ENCODE assay signal across 15 cellular contexts in the genomic region with DNA sequence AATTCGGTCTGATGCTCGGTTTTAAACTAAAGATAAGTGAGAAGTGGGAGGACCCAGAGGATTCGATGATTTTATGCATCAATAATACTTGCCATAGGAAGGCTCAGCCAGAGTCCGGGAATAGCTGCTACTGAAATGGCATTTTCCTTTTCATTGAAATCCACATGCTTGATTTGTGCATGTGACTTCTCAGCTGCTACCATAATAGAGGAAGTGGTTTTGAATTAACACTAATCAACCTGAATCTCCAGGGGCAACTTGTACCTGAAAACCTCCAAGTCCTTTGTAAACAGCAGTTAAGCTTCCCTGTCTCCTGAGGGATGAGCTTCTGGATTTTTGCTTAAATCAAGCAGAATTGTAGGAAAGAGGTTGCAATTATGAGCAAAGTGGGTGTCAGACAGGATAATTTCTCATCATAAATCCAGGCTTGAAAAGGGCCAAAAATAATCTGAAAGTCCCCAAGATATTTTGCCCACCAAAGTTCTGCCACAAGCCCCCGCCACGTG.
A peak's percentile ranks its signal among the peaks of the same experiment; 100 is the strongest.
DNase-seq lines count a peak whose midpoint lies in the region; ATAC-seq and TF ChIP-seq lines count a peak whose summit lies in the region.
"Had no signal": no experiment of that assay in that cellular context is flagged by ENCODE, and none has a peak within 500 bp of the region (broad histone marks: within the 10 kb centered on the region; RNA-seq: fewer than 3 reads in every experiment).

No MANE protein-coding gene starts in this region.

- peaks cover 0 to 7% of the 10 kb centered on the region in 2 donors for H3K9me3 Mint-ChIP-seq in stimulated activated naive CD8-positive, alpha-beta T cell treated with anti-CD3 and anti-CD28 coated beads, Interleukin-15, amount 100 ng/mL, for 72 hours
- peaks cover 3 to 10% (median 4%) of the 10 kb centered on the region in 5 experiments for H3K9me3 Mint-ChIP-seq in brain

- H3K27ac ChIP-seq in body of pancreas, result no peak overlapping the region
- H3K27ac ChIP-seq: suprapubic skin had no signal

- 46 to 53% methylated on average over 6 of the region's 6 CpGs for WGBS in body of pancreas, 2 donors

- peaks cover 11% of the 10 kb centered on the region for H3K4me1 ChIP-seq in body of pancreas
- H3K4me1 ChIP-seq: suprapubic skin had no signal

- no peak for ATAC-seq in stimulated activated naive CD8-positive, alpha-beta T cell treated with anti-CD3 and anti-CD28 coated beads, Interleukin-15, amount 100 ng/mL, for 72 hours
- no peak for ATAC-seq in stimulated activated naive CD8-positive, alpha-beta T cell treated with anti-CD3 and anti-CD28 coated beads, Interleukin-15, Interleukin-2, amounts not matched to agents 100 U/mL and 50 U/mL, for 24 hours
- ATAC-seq in body of pancreas, result no peak
- ATAC-seq: left lobe of liver had no signal

- no peak for TF ChIP-seq CTCF in brain (conservative IDR thresholded peaks at IDR 0.05)
- no peak for TF ChIP-seq CTCF in body of pancreas (IDR thresholded peaks at IDR 0.05)

- intact Hi-C loops in body of pancreas (cut with DNase I), result no loop called here

- no peak for DNase-seq in stimulated activated naive CD8-positive, alpha-beta T cell treated with anti-CD3 and anti-CD28 coated beads, Interleukin-15, amount 100 ng/mL, for 72 hours
- no peak for DNase-seq in stimulated activated naive CD8-positive, alpha-beta T cell treated with anti-CD3 and anti-CD28 coated beads, Interleukin-15, Interleukin-2, amounts not matched to agents 100 U/mL and 50 U/mL, for 24 hours
- DNase-seq in NCI-H2029 treated with DMSO at 0.1 percent for 48 hours (lab: John Stamatoyannopoulos, UW) (peak; percentile 66), body of pancreas (no peak), occipital lobe (lab: John Stamatoyannopoulos, UW) (no peak), medulla oblongata (ENCODE audit: extremely low spot score) (no peak)
- DNase-seq: anterior cingulate cortex, dermis blood vessel endothelial cell, MM.1S, RPMI8226 had no signal

- no peak for TF ChIP-seq POLR2A in body of pancreas (IDR thresholded peaks at IDR 0.05)

- no peaks in the 10 kb centered on the region for H3K27me3 Mint-ChIP-seq in stimulated activated naive CD8-positive, alpha-beta T cell treated with anti-CD3 and anti-CD28 coated beads, Interleukin-15, amount 100 ng/mL, for 72 hours
- no peaks in the 10 kb centered on the region for H3K27me3 Mint-ChIP-seq in brain
- H3K27me3 Mint-ChIP-seq: B cell had no signal

- H3K4me3 ChIP-seq in body of pancreas, result no peak overlapping the region
- H3K4me3 ChIP-seq: suprapubic skin had no signal

- peaks cover 43% of the 10 kb centered on the region for H3K4me1 Mint-ChIP-seq in stimulated activated naive CD8-positive, alpha-beta T cell treated with anti-CD3 and anti-CD28 coated beads, Interleukin-15, amount 100 ng/mL, for 72 hours
- peaks cover 34% of the 10 kb centered on the region for H3K4me1 Mint-ChIP-seq in brain
- H3K4me1 Mint-ChIP-seq: B cell had no signal

- H3K9me3 ChIP-seq in body of pancreas, result no peaks in the 10 kb centered on the region
- H3K9me3 ChIP-seq: suprapubic skin had no signal

- no peaks in the 10 kb centered on the region for H3K36me3 ChIP-seq in body of pancreas (replicated peaks in 1 of 2; ENCODE audit: insufficient read depth in 1 of 2, low read depth in 2 of 2)
- H3K36me3 ChIP-seq: suprapubic skin had no signal

- H3K27me3 ChIP-seq in body of pancreas, result no peaks in the 10 kb centered on the region
- H3K27me3 ChIP-seq: suprapubic skin had no signal

- peaks cover 3% of the 10 kb centered on the region for H3K36me3 Mint-ChIP-seq in brain

- no peak overlapping the region for H3K4me3 Mint-ChIP-seq in stimulated activated naive CD8-positive, alpha-beta T cell treated with anti-CD3 and anti-CD28 coated beads, Interleukin-15, amount 100 ng/mL, for 72 hours
- H3K4me3 Mint-ChIP-seq in brain, result no peak overlapping the region
- H3K4me3 Mint-ChIP-seq: B cell; T-helper 1 cell treated with Interleukin-12 subunit alpha and Interleukin-12 subunit beta and Interleukin-4 antibody, amounts not matched to agents 30 μg/mL and 1 μg/mL, for 36 hours had no signal

- H3K27ac Mint-ChIP-seq in stimulated activated naive CD8-positive, alpha-beta T cell treated with anti-CD3 and anti-CD28 coated beads, Interleukin-15, amount 100 ng/mL, for 72 hours, result peak overlapping the region; percentile 0 to 79
- peak overlapping the region; percentile 6 to 59 (median 23) for H3K27ac Mint-ChIP-seq in brain
- H3K27ac Mint-ChIP-seq: B cell; T-helper 1 cell treated with Interleukin-12 subunit alpha and Interleukin-12 subunit beta and Interleukin-4 antibody, amounts not matched to agents 30 μg/mL and 1 μg/mL, for 36 hours had no signal
